14 cellular contexts compared by ENCODE assay signal in the genomic region with DNA sequence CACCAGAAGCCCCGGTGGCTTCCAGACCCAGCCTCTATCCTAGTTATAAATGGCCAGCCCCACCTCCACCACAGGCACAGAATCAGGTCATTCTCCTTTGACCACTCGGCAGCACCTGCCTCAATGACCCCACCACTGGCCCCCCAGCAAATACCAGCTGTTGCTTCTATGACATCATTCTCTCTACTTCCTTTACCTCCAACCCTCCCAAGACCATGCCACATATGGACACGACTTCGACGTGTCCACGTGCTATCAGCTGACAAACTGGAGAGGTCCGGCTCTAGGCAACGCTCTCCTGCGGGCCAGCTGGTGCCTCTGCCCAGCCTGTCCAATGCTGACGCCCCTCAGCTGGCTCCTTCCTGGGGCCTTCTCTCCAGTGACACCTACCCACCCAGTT. TPM values are rescaled to one million over a fixed set of nuclear protein-coding genes. Genes with fewer than 3 reads are reported as not detected.
DNase-seq lines count a peak whose midpoint lies in the region; ATAC-seq and TF ChIP-seq lines count a peak whose summit lies in the region.
"Had no signal": no experiment of that assay in that cellular context is flagged by ENCODE, and none has a peak within 500 bp of the region (broad histone marks: within the 10 kb centered on the region; RNA-seq: fewer than 3 reads in every experiment).

No MANE protein-coding gene starts in this region.

- WGBS in endodermal cell (ENCODE audit: insufficient coverage in 1 of 2, insufficient read length in 1 of 2), 2 experiments = 97 to 99% methylated on average over 9 to 10 of the region's 10 CpGs

- H3K36me3 ChIP-seq in endodermal cell (ENCODE audit: control insufficient read depth, insufficient read depth, low read length) = peaks cover 94% of the 10 kb centered on the region
- peaks cover 0 to 56% of the 10 kb centered on the region in 2 donors for H3K36me3 ChIP-seq in gastrocnemius medialis

- in situ Hi-C loops in gastrocnemius medialis (cut with MboI; ENCODE audit: low sequenced_read_pairs in 4 of 4) = no loop called here

- no peak overlapping the region for H3K4me3 Mint-ChIP-seq in activated CD4-positive, alpha-beta T cell treated with anti-CD3 and anti-CD28 coated beads, Interleukin-2, amount 10 ng/mL, durations not matched to agents 7 days and 5 days
- no peak overlapping the region for H3K4me3 Mint-ChIP-seq in endodermal cell

- H3K36me3 Mint-ChIP-seq in activated CD4-positive, alpha-beta T cell treated with anti-CD3 and anti-CD28 coated beads, Interleukin-2, amount 10 ng/mL, durations not matched to agents 7 days and 5 days (ENCODE audit: low read depth) = peaks cover 64% of the 10 kb centered on the region
- H3K36me3 Mint-ChIP-seq in endodermal cell (ENCODE audit: low read depth) = peaks cover 81% of the 10 kb centered on the region

- peak overlapping the region; percentile 14 for H3K27ac Mint-ChIP-seq in activated CD4-positive, alpha-beta T cell treated with anti-CD3 and anti-CD28 coated beads, Interleukin-2, amount 10 ng/mL, durations not matched to agents 7 days and 5 days
- no peak overlapping the region for H3K27ac Mint-ChIP-seq in endodermal cell

- TF ChIP-seq POLR2A in gastrocnemius medialis (IDR thresholded peaks at IDR 0.05) = no peak

- peaks cover 7% of the 10 kb centered on the region for H3K4me1 ChIP-seq in endodermal cell (ENCODE audit: control insufficient read depth, insufficient read depth, low read length)
- H3K4me1 ChIP-seq in gastrocnemius medialis = peaks cover 33 to 39% of the 10 kb centered on the region in 2 donors

- TF ChIP-seq CTCF in endodermal cell (conservative IDR thresholded peaks at IDR 0.05) (no peak), gastrocnemius medialis (IDR thresholded peaks at IDR 0.05 in 4 of 5, conservative IDR thresholded peaks at IDR 0.05 in 1 of 5) (no peak)

- ATAC-seq in gastrocnemius medialis = peak; percentile 3 to 28
- no peak for ATAC-seq in HG03280 (IDR thresholded peaks at IDR 0.05; ENCODE audit: unreplicated experiment)

- intact Hi-C loops in gastrocnemius medialis (cut with DNase I; ENCODE audit: low total_unique reads) = no loop called here

- H3K27me3 ChIP-seq in endodermal cell (ENCODE audit: control insufficient read depth, insufficient read depth, low read length, poor library complexity, severe bottlenecking) (no peaks in the 10 kb centered on the region), gastrocnemius medialis (no peaks in the 10 kb centered on the region)

- H3K9me3 ChIP-seq in endodermal cell (ENCODE audit: control insufficient read depth, low read length) (no peaks in the 10 kb centered on the region), gastrocnemius medialis (no peaks in the 10 kb centered on the region)

- H3K9me3 Mint-ChIP-seq in activated CD4-positive, alpha-beta T cell treated with anti-CD3 and anti-CD28 coated beads, Interleukin-2, amount 10 ng/mL, durations not matched to agents 7 days and 5 days = no peaks in the 10 kb centered on the region
- no peaks in the 10 kb centered on the region for H3K9me3 Mint-ChIP-seq in endodermal cell

- no peak overlapping the region for H3K4me3 ChIP-seq in endodermal cell (ENCODE audit: low read length)
- H3K4me3 ChIP-seq in gastrocnemius medialis = no peak overlapping the region
- H3K4me3 ChIP-seq: skin epidermis had no signal

- peaks cover 30% of the 10 kb centered on the region for H3K4me1 Mint-ChIP-seq in activated CD4-positive, alpha-beta T cell treated with anti-CD3 and anti-CD28 coated beads, Interleukin-2, amount 10 ng/mL, durations not matched to agents 7 days and 5 days
- H3K4me1 Mint-ChIP-seq in endodermal cell = peaks cover 4% of the 10 kb centered on the region

- DNase-seq in activated CD4-positive, alpha-beta T cell treated with anti-CD3 and anti-CD28 coated beads, Interleukin-2, amount 10 ng/mL, durations not matched to agents 7 days and 5 days = no peak
- no peak for DNase-seq in activated CD4-positive, alpha-beta T cell treated with anti-CD3 and anti-CD28 coated beads, Interleukin-2, amount 50 U/mL, for 4 hours
- peak; percentile 62 for DNase-seq in LHCN-M2 (ENCODE audit: low read depth)
- peak; percentile 43 for DNase-seq in endodermal cell
- DNase-seq in gastrocnemius medialis = peak in 1 of 2 donors; percentile 43
- DNase-seq in HPDE6-E6E7 (ENCODE audit: extremely low spot score) = no peak
- no peak for DNase-seq in NCI-H226
- DNase-seq: activated T-cell treated with anti-CD3 and anti-CD28 coated beads for 4 hours, head of caudate nucleus, NCI-H2171 treated with DMSO at 0.1 percent for 48 hours, occipital lobe, RPMI8226 had no signal

- CTCF ChIA-PET in activated CD4-positive, alpha-beta T cell treated with anti-CD3 and anti-CD28 coated beads, Interleukin-2, amount 10 ng/mL, durations not matched to agents 7 days and 5 days (lab: Charles Lee) = interaction anchor here (2.4 kb wide), 1 partner anchor 16 kb away, joined by 7 read pairs; no protein-coding TSS in a partner anchor

- POLR2A ChIA-PET in activated CD4-positive, alpha-beta T cell treated with anti-CD3 and anti-CD28 coated beads, Interleukin-2, amount 10 ng/mL, durations not matched to agents 7 days and 5 days (lab: Charles Lee) = no interaction called here

- H3K27ac ChIP-seq in endodermal cell (ENCODE audit: low read depth, low read length) = no peak overlapping the region
- H3K27ac ChIP-seq in gastrocnemius medialis = peak overlapping the region; percentile 92 to 98 (median 97)

- H3K9ac ChIP-seq in endodermal cell (ENCODE audit: extremely low read depth, low read length, poor library complexity, severe bottlenecking) = no peak overlapping the region

- H3K27me3 Mint-ChIP-seq in activated CD4-positive, alpha-beta T cell treated with anti-CD3 and anti-CD28 coated beads, Interleukin-2, amount 10 ng/mL, durations not matched to agents 7 days and 5 days = no peaks in the 10 kb centered on the region
- H3K27me3 Mint-ChIP-seq in endodermal cell (ENCODE audit: insufficient read depth) = no peaks in the 10 kb centered on the region

RNA-seq across cellular contexts. Expression of gene ALYREF, which starts 5.9 kb away (rescaled TPM):
- total RNA-seq in activated CD4-positive, alpha-beta T cell treated with anti-CD3 and anti-CD28 coated beads, Interleukin-2, amount 10 ng/mL, durations not matched to agents 7 days and 5 days = 100 to 1,000 TPM; 197 to 221 TPM
- total RNA-seq in LHCN-M2 (2014; rRNA removed) = 184 and 190 TPM in 2 replicates
- polyA plus RNA-seq in LHCN-M2 (2012) = 139 TPM
- 100 to 1,000 TPM; 154 to 170 TPM for total RNA-seq in endodermal cell
- polyA plus RNA-seq in endodermal cell (2013, experiment 1 of 2) = 123 TPM
- 122 TPM for polyA plus RNA-seq in endodermal cell (2013, experiment 2 of 2)
- 10 to 100 TPM; 40.9 to 65.3 (median 50.7) TPM for total RNA-seq in gastrocnemius medialis

RNA-seq across cellular contexts. Expression of gene ANAPC11, which starts 6.1 kb away (rescaled TPM):
- total RNA-seq in activated CD4-positive, alpha-beta T cell treated with anti-CD3 and anti-CD28 coated beads, Interleukin-2, amount 10 ng/mL, durations not matched to agents 7 days and 5 days = 10 to 100 TPM; 83.2 to 96.8 TPM
- total RNA-seq in LHCN-M2 (2014; rRNA removed) (194 and 234 TPM in 2 replicates), endodermal cell (100 to 1,000 TPM; 161 to 195 TPM), gastrocnemius medialis (100 to 1,000 TPM; 173 to 258 (median 197) TPM)
- polyA plus RNA-seq in LHCN-M2 (2012) = 423 TPM
- polyA plus RNA-seq in endodermal cell (2013, experiment 1 of 2) = 211 TPM
- 200 TPM for polyA plus RNA-seq in endodermal cell (2013, experiment 2 of 2)

RNA-seq across cellular contexts. Expression of gene ARHGDIA, which starts 14.3 kb away (rescaled TPM):
- 100 to 1,000 TPM; 654 to 714 TPM for total RNA-seq in activated CD4-positive, alpha-beta T cell treated with anti-CD3 and anti-CD28 coated beads, Interleukin-2, amount 10 ng/mL, durations not matched to agents 7 days and 5 days
- total RNA-seq in LHCN-M2 (2014; rRNA removed) (303 and 305 TPM in 2 replicates), endodermal cell (100 to 1,000 TPM; 240 to 254 TPM), gastrocnemius medialis (100 to 1,000 TPM in 1 of 4 donors, 10 to 100 TPM in 3; 52.1 to 122 (median 64.4) TPM)
- polyA plus RNA-seq in LHCN-M2 (2012) = 983 TPM
- polyA plus RNA-seq in endodermal cell (2013, experiment 1 of 2) = 180 TPM
- 185 TPM for polyA plus RNA-seq in endodermal cell (2013, experiment 2 of 2)

RNA-seq across cellular contexts. Expression of gene NPB, which starts 16.6 kb away (rescaled TPM):
- under 1 TPM; 0.48 to 0.69 TPM for total RNA-seq in activated CD4-positive, alpha-beta T cell treated with anti-CD3 and anti-CD28 coated beads, Interleukin-2, amount 10 ng/mL, durations not matched to agents 7 days and 5 days
- total RNA-seq in LHCN-M2 (2014; rRNA removed) (0.86 and 2.9 TPM in 2 replicates), endodermal cell (1 to 10 TPM; 3.3 to 3.7 TPM), gastrocnemius medialis (1 to 10 TPM in 2 of 4 donors, under 1 TPM in 1, not detected in 1; 0.46 to 1.4 (median 1.1) TPM)
- polyA plus RNA-seq in LHCN-M2 (2012) = 1.8 TPM
- polyA plus RNA-seq in endodermal cell (2013, experiment 1 of 2) = 1.0 TPM
- 1.2 TPM for polyA plus RNA-seq in endodermal cell (2013, experiment 2 of 2)

RNA-seq across cellular contexts. Expression of gene P4HB, which starts 25.1 kb away (rescaled TPM):
- total RNA-seq in activated CD4-positive, alpha-beta T cell treated with anti-CD3 and anti-CD28 coated beads, Interleukin-2, amount 10 ng/mL, durations not matched to agents 7 days and 5 days = 100 to 1,000 TPM; 420 to 499 TPM
- total RNA-seq in LHCN-M2 (2014; rRNA removed) = 1,598 and 3,461 TPM in 2 replicates
- 837 TPM for polyA plus RNA-seq in LHCN-M2 (2012)
- 100 to 1,000 TPM; 493 to 535 TPM for total RNA-seq in endodermal cell
- 373 TPM for polyA plus RNA-seq in endodermal cell (2013, experiment 1 of 2)
- polyA plus RNA-seq in endodermal cell (2013, experiment 2 of 2) = 364 TPM
- 100 to 1,000 TPM; 497 to 717 (median 621) TPM for total RNA-seq in gastrocnemius medialis

Comparison
In these comparisons a context has a peak if more than half of its experiments do, and no peak if none do; other contexts are left out.
1. DNase-seq: peak in LHCN-M2 (single experiment) and endodermal cell (single experiment); none in activated CD4-positive, alpha-beta T cell treated with anti-CD3 and anti-CD28 coated beads, Interleukin-2, amount 10 ng/mL, durations not matched to agents 7 days and 5 days (single experiment), activated CD4-positive, alpha-beta T cell treated with anti-CD3 and anti-CD28 coated beads, Interleukin-2, amount 50 U/mL, for 4 hours (0 of 2), HPDE6-E6E7 (single experiment) and NCI-H226 (single experiment).